9 cellular contexts compared by ENCODE assay signal in the genomic region with DNA sequence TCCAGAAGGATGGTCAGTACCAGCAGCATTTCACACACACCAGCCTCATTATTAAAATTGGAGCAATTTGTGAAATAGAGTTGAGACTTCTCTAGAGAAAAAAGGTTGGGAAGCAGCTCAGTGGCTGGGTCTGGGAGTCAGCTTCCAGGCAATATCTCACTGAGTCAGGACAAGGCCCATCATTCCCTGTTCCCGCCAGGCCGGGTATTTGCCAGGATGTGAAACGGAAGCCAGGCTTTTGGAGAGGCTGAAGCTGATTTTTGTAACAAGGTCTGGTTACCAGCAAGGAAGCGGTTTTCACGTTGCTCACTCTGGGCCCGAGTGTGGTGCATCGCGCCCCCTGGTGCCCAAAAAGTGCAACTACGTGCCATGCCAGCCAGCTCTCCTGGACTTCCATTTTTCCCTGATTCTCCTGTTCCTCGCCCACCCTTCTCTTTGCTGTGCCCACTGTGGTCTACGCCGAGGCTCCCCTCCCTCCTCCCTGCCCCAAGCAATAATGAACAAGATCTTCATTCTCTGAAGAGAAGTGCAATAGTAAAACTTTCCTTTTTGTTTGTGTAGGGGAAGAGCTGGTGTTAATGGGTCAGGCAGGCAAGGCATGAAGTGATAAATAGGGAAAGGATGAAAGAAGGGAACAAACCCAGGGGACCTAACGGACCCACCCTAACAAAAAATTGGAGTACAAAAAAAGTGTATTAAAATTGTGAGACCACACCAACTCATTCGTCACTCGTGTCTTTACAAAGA.
DNase-seq lines count a peak whose midpoint lies in the region; ATAC-seq and TF ChIP-seq lines count a peak whose summit lies in the region.
"Had no signal": no experiment of that assay in that cellular context is flagged by ENCODE, and none has a peak within 500 bp of the region (broad histone marks: within the 10 kb centered on the region; RNA-seq: fewer than 3 reads in every experiment).

No MANE protein-coding gene starts in this region.

- peaks cover 0 to 90% (median 0%) of the 10 kb centered on the region in 11 experiments; a peak in 9 of 22 replicates for H4K20me1 ChIP-seq in BLaER1 treated with 17β-estradiol and CSF1 and Interleukin-3, amounts not matched to agents 10 nM and 100 nM
- peaks cover 9% of the 10 kb centered on the region for H4K20me1 ChIP-seq in neural progenitor cell (ENCODE audit: low read depth)

- peak; percentile 83 for TF ChIP-seq CTCF in GM20000 (IDR thresholded peaks at IDR 0.05; ENCODE audit: extremely low read depth, missing control alignments)
- peak; percentile 95 for TF ChIP-seq CTCF in fibroblast of the aortic adventitia (IDR thresholded peaks at IDR 0.05; ENCODE audit: insufficient read depth, low read length)
- peak; percentile 98 for TF ChIP-seq CTCF in neural progenitor cell (IDR thresholded peaks at IDR 0.05)

- peak overlapping the region in 8 of 11 experiments; percentile 19 to 52 (median 28); a peak in 12 of 22 replicates for H3K27ac ChIP-seq in BLaER1 treated with 17β-estradiol and CSF1 and Interleukin-3, amounts not matched to agents 10 nM and 100 nM
- no peak overlapping the region for H3K27ac ChIP-seq in neural progenitor cell

- no peak overlapping the region for H3K4me3 Mint-ChIP-seq in neural progenitor cell
- H3K4me3 Mint-ChIP-seq in stimulated activated naive CD8-positive, alpha-beta T cell treated with anti-CD3 and anti-CD28 coated beads, Interleukin-15, amount 100 ng/mL, for 72 hours: no peak overlapping the region

- H3K27ac Mint-ChIP-seq in neural progenitor cell: peak overlapping the region; percentile 20
- no peak overlapping the region for H3K27ac Mint-ChIP-seq in stimulated activated naive CD8-positive, alpha-beta T cell treated with anti-CD3 and anti-CD28 coated beads, Interleukin-15, amount 100 ng/mL, for 72 hours

- peaks cover 8% of the 10 kb centered on the region for H3K27me3 Mint-ChIP-seq in neural progenitor cell (ENCODE audit: insufficient read depth, low read depth)
- peaks cover 82% of the 10 kb centered on the region for H3K27me3 Mint-ChIP-seq in stimulated activated naive CD8-positive, alpha-beta T cell treated with anti-CD3 and anti-CD28 coated beads, Interleukin-15, amount 100 ng/mL, for 72 hours

- H3K4me2 ChIP-seq in BLaER1 treated with 17β-estradiol and CSF1 and Interleukin-3, amounts not matched to agents 10 nM and 100 nM: peak overlapping the region; percentile 72 to 99 (median 83)
- no peak overlapping the region for H3K4me2 ChIP-seq in neural progenitor cell

- peaks cover 30 to 40% (median 34%) of the 10 kb centered on the region in 10 experiments for H3K4me1 ChIP-seq in BLaER1 treated with 17β-estradiol and CSF1 and Interleukin-3, amounts not matched to agents 10 nM and 100 nM
- peaks cover 7% of the 10 kb centered on the region for H3K4me1 ChIP-seq in neural progenitor cell

- peaks cover 3% of the 10 kb centered on the region for H3K79me2 ChIP-seq in neural progenitor cell (ENCODE audit: low read depth)

- H3K36me3 Mint-ChIP-seq in neural progenitor cell: peaks cover 33% of the 10 kb centered on the region

- no peaks in the 10 kb centered on the region for H3K27me3 ChIP-seq in BLaER1 treated with 17β-estradiol and CSF1 and Interleukin-3, amounts not matched to agents 10 nM and 100 nM
- peaks cover 9% of the 10 kb centered on the region for H3K27me3 ChIP-seq in neural progenitor cell

- ATAC-seq in stimulated activated naive CD8-positive, alpha-beta T cell treated with anti-CD3 and anti-CD28 coated beads, Interleukin-15, amount 100 ng/mL, for 72 hours: peak; percentile 72

- H3K4me3 ChIP-seq in BLaER1 treated with 17β-estradiol and CSF1 and Interleukin-3, amounts not matched to agents 10 nM and 100 nM: no peak overlapping the region; a peak in 1 of 20 replicates
- peak overlapping the region; percentile 41 for H3K4me3 ChIP-seq in fibroblast of the aortic adventitia (ENCODE audit: low read depth, low read length)
- H3K4me3 ChIP-seq in neural progenitor cell: no peak overlapping the region

- H3K4me1 Mint-ChIP-seq in neural progenitor cell: peaks cover 27% of the 10 kb centered on the region
- H3K4me1 Mint-ChIP-seq in stimulated activated naive CD8-positive, alpha-beta T cell treated with anti-CD3 and anti-CD28 coated beads, Interleukin-15, amount 100 ng/mL, for 72 hours: peaks cover 27% of the 10 kb centered on the region

- peaks cover 15% of the 10 kb centered on the region for H3F3A ChIP-seq in neural progenitor cell (ENCODE audit: low read depth)

- H3K9me3 ChIP-seq in BLaER1 treated with 17β-estradiol and CSF1 and Interleukin-3, amounts not matched to agents 10 nM and 100 nM (replicated peaks in 1 of 11): peaks cover 0 to 21% (median 13%) of the 10 kb centered on the region in 11 experiments; a peak in 8 of 22 replicates
- no peaks in the 10 kb centered on the region for H3K9me3 ChIP-seq in neural progenitor cell (ENCODE audit: low read depth)

- H2AFZ ChIP-seq in neural progenitor cell (replicated peaks): peak overlapping the region; percentile 68

- peaks cover 9% of the 10 kb centered on the region for H3K9me3 Mint-ChIP-seq in neural progenitor cell
- no peaks in the 10 kb centered on the region for H3K9me3 Mint-ChIP-seq in stimulated activated naive CD8-positive, alpha-beta T cell treated with anti-CD3 and anti-CD28 coated beads, Interleukin-15, amount 100 ng/mL, for 72 hours
- H3K9me3 Mint-ChIP-seq: IgD-negative memory B cell had no signal

- H3K36me3 ChIP-seq in BLaER1 treated with 17β-estradiol and CSF1 and Interleukin-3, amounts not matched to agents 10 nM and 100 nM: peaks cover 0 to 48% (median 34%) of the 10 kb centered on the region in 11 experiments; a peak in 17 of 22 replicates
- no peaks in the 10 kb centered on the region for H3K36me3 ChIP-seq in neural progenitor cell

- H3K9ac ChIP-seq in BLaER1 treated with 17β-estradiol and CSF1 and Interleukin-3, amounts not matched to agents 10 nM and 100 nM: peak overlapping the region in 10 of 11 experiments; percentile 4 to 71 (median 44); a peak in 14 of 22 replicates
- no peak overlapping the region for H3K9ac ChIP-seq in neural progenitor cell

- peak; percentile 81 for DNase-seq in GM20000 (ENCODE audit: low spot score)
- DNase-seq in Kasumi-1 (lab: John Stamatoyannopoulos, UW): peak; percentile 62 to 72
- DNase-seq in RKO (ENCODE audit: low spot score): peak; percentile 88
- DNase-seq in activated T-helper 1 cell treated with anti-CD3 and anti-CD28 coated beads, Interleukin-2, amount 50 U/mL, for 16 hours (ENCODE audit: low read depth in 1 of 2, low spot score in 1 of 2): peak; percentile 55 to 56
- peak; percentile 95 for DNase-seq in fibroblast of the aortic adventitia (ENCODE audit: low read depth)
- DNase-seq in neural progenitor cell (ENCODE audit: low spot score): peak; percentile 86
- peak; percentile 65 to 68 for DNase-seq in stimulated activated naive CD8-positive, alpha-beta T cell treated with anti-CD3 and anti-CD28 coated beads, Interleukin-15, amount 100 ng/mL, for 72 hours
